In genomic region chr2:141109633-141110032, GRCh38 we compare ENCODE assay signal across 13 cellular contexts.
A peak's percentile ranks its signal among the peaks of the same experiment; 100 is the strongest.
DNase-seq lines count a peak whose midpoint lies in the region; ATAC-seq and TF ChIP-seq lines count a peak whose summit lies in the region.
"Had no signal": no experiment of that assay in that cellular context is flagged by ENCODE, and none has a peak within 500 bp of the region (broad histone marks: within the 10 kb centered on the region; RNA-seq: fewer than 3 reads in every experiment).

No MANE protein-coding gene starts in this region.

- H3K36me3 ChIP-seq in A673 (ENCODE audit: insufficient read depth, low read length, poor library complexity, severe bottlenecking), result no peaks in the 10 kb centered on the region
- H3K36me3 ChIP-seq: tibial artery had no signal

- no peaks in the 10 kb centered on the region for H3K4me1 Mint-ChIP-seq in activated T-cell treated with anti-CD3 and anti-CD28 coated beads, Interleukin-2, amount 50 U/mL, for 72 hours (ENCODE audit: low read depth)

- no peaks in the 10 kb centered on the region for H3K36me3 Mint-ChIP-seq in activated T-cell treated with anti-CD3 and anti-CD28 coated beads, Interleukin-2, amount 50 U/mL, for 72 hours (ENCODE audit: insufficient read depth in 2 of 2)

- no peak overlapping the region for H3K4me3 Mint-ChIP-seq in activated T-cell treated with anti-CD3 and anti-CD28 coated beads, Interleukin-2, amount 50 U/mL, for 72 hours

- H3K4me3 ChIP-seq in A673 (ENCODE audit: low read depth, low read length, poor library complexity, severe bottlenecking) (no peak overlapping the region), foreskin fibroblast (ENCODE audit: low read depth in 1 of 2, low read length in 2 of 2) (no peak overlapping the region)
- H3K4me3 ChIP-seq: tibial artery had no signal

- ATAC-seq in GM18505 (IDR thresholded peaks at IDR 0.05; ENCODE audit: unreplicated experiment), result peak; percentile 79
- no peak for ATAC-seq in activated T-cell treated with anti-CD3 and anti-CD28 coated beads, Interleukin-2, amount 50 U/mL, for 72 hours (replicated peaks in 1 of 2)

- H3K9me3 Mint-ChIP-seq in activated T-cell treated with anti-CD3 and anti-CD28 coated beads, Interleukin-2, amount 50 U/mL, for 72 hours, result peaks cover 1 to 9% of the 10 kb centered on the region in 2 donors

- H3K27ac Mint-ChIP-seq in activated T-cell treated with anti-CD3 and anti-CD28 coated beads, Interleukin-2, amount 50 U/mL, for 72 hours, result no peak overlapping the region

- H3K27ac ChIP-seq in A673 (ENCODE audit: low read depth, low read length, poor library complexity, severe bottlenecking), result no peak overlapping the region
- H3K27ac ChIP-seq: tibial artery had no signal

- POLR2A ChIA-PET in A673 (lab: Charles Lee; ENCODE audit: low non-redundant PET), result interaction anchor here (0.6 kb wide), 1 partner anchor 17 kb away, joined by 3 read pairs; no protein-coding TSS in a partner anchor

- no peaks in the 10 kb centered on the region for H3K27me3 Mint-ChIP-seq in activated T-cell treated with anti-CD3 and anti-CD28 coated beads, Interleukin-2, amount 50 U/mL, for 72 hours (ENCODE audit: low read depth)

- TF ChIP-seq CTCF in A673 (conservative IDR thresholded peaks at IDR 0.05; ENCODE audit: low read depth, low read length), result peak; percentile 51
- peak; percentile 10 for TF ChIP-seq CTCF in foreskin fibroblast (IDR thresholded peaks at IDR 0.05; ENCODE audit: low read depth, low read length)

- DNase-seq in A673 (ENCODE audit: low spot score) (peak; percentile 40), OCI-M1 (lab: John Stamatoyannopoulos, UW) (peak; percentile 86), foreskin fibroblast (no peak), SW480 (ENCODE audit: low spot score) (no peak), SHP77 treated with DMSO at 0.1 percent for 48 hours (lab: John Stamatoyannopoulos, UW) (no peak)
- DNase-seq in activated T-cell treated with anti-CD3 and anti-CD28 coated beads, Interleukin-2, amount 50 U/mL, for 72 hours, result no peak
- DNase-seq in stimulated activated CD4-positive, alpha-beta T cell treated with anti-CD3 and anti-CD28 coated beads, Interleukin-4, amount 100 ng/mL, for 24 hours, result no peak
- DNase-seq: activated CD4-positive, alpha-beta T cell treated with anti-CD3 and anti-CD28 coated beads for 48 hours; anterior cingulate cortex; stimulated activated CD4-positive, alpha-beta T cell treated with anti-CD3 and anti-CD28 coated beads, Interleukin-2, amount 100 ng/mL, for 48 hours; tibial artery had no signal

- intact Hi-C loops in A673 (cut with micrococcal nuclease; ENCODE audit: unreplicated experiment), result loop anchor here (10.0 kb wide), 1 partner anchor 445 kb away; no protein-coding TSS in a partner anchor

- TF ChIP-seq POLR2A in GM18505 (IDR thresholded peaks at IDR 0.05; ENCODE audit: borderline replicate concordance, extremely low read depth, insufficient read depth, insufficient read length), result no peak

- H3K4me1 ChIP-seq in A673 (ENCODE audit: insufficient read depth, low read length, poor library complexity, severe bottlenecking), result peaks cover 16% of the 10 kb centered on the region
- H3K4me1 ChIP-seq: tibial artery had no signal

- CTCF ChIA-PET in A673 (lab: Charles Lee), result no interaction called here

- no peaks in the 10 kb centered on the region for H3K9me3 ChIP-seq in A673 (ENCODE audit: low read depth, low read length, poor library complexity, severe bottlenecking)
- H3K9me3 ChIP-seq: Caco-2 had no signal

- H3K27me3 ChIP-seq in A673 (replicated peaks; ENCODE audit: insufficient read depth, low read depth, low read length, poor library complexity), result no peaks in the 10 kb centered on the region
- H3K27me3 ChIP-seq: tibial artery had no signal

- no TSS peak for BruUV-seq in A673 (replicated peaks; lab: Mats Ljungman, UMichigan)

Comparison
In these comparisons a context has a peak if more than half of its experiments do, and no peak if none do; other contexts are left out.
1. DNase-seq: peak in A673 (single experiment) and OCI-M1 (single experiment); none in foreskin fibroblast (0 of 2), SW480 (single experiment), SHP77 treated with DMSO at 0.1 percent for 48 hours (single experiment), activated T-cell treated with anti-CD3 and anti-CD28 coated beads, Interleukin-2, amount 50 U/mL, for 72 hours (0 of 2) and stimulated activated CD4-positive, alpha-beta T cell treated with anti-CD3 and anti-CD28 coated beads, Interleukin-4, amount 100 ng/mL, for 24 hours (single experiment).